ENCODE assay signal across 16 cellular contexts in the genomic region with DNA sequence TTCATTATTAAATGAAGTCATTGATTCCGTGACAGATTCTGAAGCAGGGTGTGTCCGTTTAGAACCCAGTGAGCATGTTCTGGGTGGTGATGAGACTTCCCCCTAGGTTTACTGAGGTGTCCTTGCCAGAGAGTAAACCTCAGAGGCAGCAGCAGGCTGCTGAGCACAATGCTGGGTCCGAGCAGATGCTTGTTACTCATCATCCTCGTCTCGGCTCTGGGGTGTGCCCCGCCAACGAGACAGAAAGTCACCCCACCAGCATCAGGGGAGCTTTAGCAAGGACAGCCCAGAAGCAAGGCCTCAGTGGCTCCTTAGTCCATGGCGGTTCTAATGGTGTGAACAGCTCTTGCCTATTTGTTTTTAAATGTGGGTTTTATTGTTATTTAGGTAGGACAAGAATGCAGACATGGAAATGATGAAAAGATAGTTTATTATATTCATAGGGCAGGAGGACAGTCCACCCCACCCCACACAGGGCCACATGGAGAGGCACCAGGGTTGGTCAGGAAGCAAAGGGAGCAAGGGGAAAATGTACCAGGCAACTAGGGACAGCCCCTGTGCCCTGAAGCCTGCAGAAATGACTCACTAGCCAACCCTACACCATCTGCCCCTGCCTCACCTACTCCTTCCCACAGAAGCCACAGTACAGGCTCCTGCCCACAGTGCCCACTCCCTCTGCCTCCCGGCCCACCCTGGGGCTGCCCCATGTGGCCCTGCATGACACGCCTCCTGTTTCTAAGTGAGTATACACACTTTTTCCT. TPM values are rescaled to one million over a fixed set of nuclear protein-coding genes. Genes with fewer than 3 reads are reported as not detected.
DNase-seq lines count a peak whose midpoint lies in the region; ATAC-seq, FAIRE-seq and TF ChIP-seq lines count a peak whose summit lies in the region.
"Not testable (repeated sequence)": the region's sequence is repeated elsewhere in the genome, so short reads cannot be mapped to it uniquely, and the experiment has no call there.
"Had no signal": no experiment of that assay in that cellular context is flagged by ENCODE, and none has a peak within 500 bp of the region (broad histone marks: within the 10 kb centered on the region; RNA-seq: fewer than 3 reads in every experiment).

No MANE protein-coding gene starts in this region.

- POLR2A ChIA-PET in activated CD8-positive, alpha-beta T cell treated with anti-CD3 and anti-CD28 coated beads for 36 hours (lab: Charles Lee); K562 (lab: Yijun Ruan, JAX): not testable (repeated sequence)

- not testable (repeated sequence) for FAIRE-seq in K562 (lab: Jason Lieb, UNC)

- DNase-seq in activated CD8-positive, alpha-beta T cell treated with anti-CD3 and anti-CD28 coated beads for 36 hours, result peak; percentile 42
- DNase-seq in K562 (ENCODE audit: extremely low read depth in 1 of 4, low spot score in 3 of 4), result not testable (repeated sequence)
- DNase-seq in spleen (peak; percentile 38), upper lobe of right lung (peak; percentile 19)

- not testable (repeated sequence) for H2AFZ ChIP-seq in K562 (ENCODE audit: low read depth, low read length)

- CTCF ChIA-PET in activated CD8-positive, alpha-beta T cell treated with anti-CD3 and anti-CD28 coated beads for 36 hours (lab: Charles Lee); K562 (lab: Yijun Ruan, JAX; ENCODE audit: low intra/inter-chr PET ratio): not testable (repeated sequence)

- H3K9ac ChIP-seq in K562 (ENCODE audit: insufficient read depth in 1 of 2, low read depth in 2 of 2, low read length in 2 of 2), result not testable (repeated sequence)

- not testable (repeated sequence) for H3K9me3 ChIP-seq in K562 (replicated peaks; ENCODE audit: control insufficient read depth, insufficient read depth, low read depth, low read length); spleen; upper lobe of right lung

- ATAC-seq in GM18907 (IDR thresholded peaks at IDR 0.05; ENCODE audit: unreplicated experiment) (peak; percentile 96), GM21576 (IDR thresholded peaks at IDR 0.05; ENCODE audit: unreplicated experiment) (peak; percentile 69), HG02943 (IDR thresholded peaks at IDR 0.05; ENCODE audit: low read depth, unreplicated experiment) (peak; percentile 75), HG03457 (IDR thresholded peaks at IDR 0.05; ENCODE audit: unreplicated experiment) (peak; percentile 69), K562 (peak; percentile 18; the same call in 1 of the 3 replicates)
- ATAC-seq in activated CD8-positive, alpha-beta T cell treated with anti-CD3 and anti-CD28 coated beads for 36 hours, result peak; percentile 94
- not testable (repeated sequence) for ATAC-seq in upper lobe of right lung

- not testable (repeated sequence) for H3K4me3 Mint-ChIP-seq in activated CD8-positive, alpha-beta T cell treated with anti-CD3 and anti-CD28 coated beads for 36 hours

- H3K36me3 Mint-ChIP-seq in activated CD8-positive, alpha-beta T cell treated with anti-CD3 and anti-CD28 coated beads for 36 hours (ENCODE audit: low read depth), result not testable (repeated sequence)

- H4K20me1 ChIP-seq in K562 (replicated peaks; ENCODE audit: control insufficient read depth, insufficient read depth, low read length), result not testable (repeated sequence)

- not testable (repeated sequence) for H3K27me3 ChIP-seq in K562 (ENCODE audit: control insufficient read depth in 2 of 2, insufficient read depth in 2 of 2, low read length in 2 of 2); spleen (replicated peaks in 1 of 7); upper lobe of right lung

- H3K27me3 Mint-ChIP-seq in activated CD8-positive, alpha-beta T cell treated with anti-CD3 and anti-CD28 coated beads for 36 hours, result not testable (repeated sequence)

- TF ChIP-seq EP300 in K562 (IDR thresholded peaks at IDR 0.05; ENCODE audit: low read length), result not testable (repeated sequence)

- not testable (repeated sequence) for H3K4me1 Mint-ChIP-seq in activated CD8-positive, alpha-beta T cell treated with anti-CD3 and anti-CD28 coated beads for 36 hours (ENCODE audit: low read depth)

- TF ChIP-seq POLR2A in K562 (conservative IDR thresholded peaks at IDR 0.05); spleen (IDR thresholded peaks at IDR 0.05): not testable (repeated sequence)

- H3K36me3 ChIP-seq in K562 (ENCODE audit: control insufficient read depth, insufficient read depth, low read length); spleen; upper lobe of right lung: not testable (repeated sequence)

- H3K27ac Mint-ChIP-seq in activated CD8-positive, alpha-beta T cell treated with anti-CD3 and anti-CD28 coated beads for 36 hours, result peak overlapping the region; percentile 46

- H3K9me3 Mint-ChIP-seq in activated CD8-positive, alpha-beta T cell treated with anti-CD3 and anti-CD28 coated beads for 36 hours, result not testable (repeated sequence)

- not testable (repeated sequence) for H3K9me1 ChIP-seq in K562 (ENCODE audit: control insufficient read depth, insufficient read depth, low read length)

- intact Hi-C loops in activated CD8-positive, alpha-beta T cell treated with anti-CD3 and anti-CD28 coated beads for 36 hours (cut with micrococcal nuclease); K562 (cut with micrococcal nuclease); spleen (cut with DNase I; ENCODE audit: low total_unique reads); upper lobe of right lung (cut with DNase I): not testable (repeated sequence)

- not testable (repeated sequence) for H3K27ac ChIP-seq in K562 (ENCODE audit: extremely low read depth, low read depth, low read length); spleen; upper lobe of right lung

- not testable (repeated sequence) for TF ChIP-seq CTCF in activated CD8-positive, alpha-beta T cell treated with anti-CD3 and anti-CD28 coated beads for 36 hours (IDR thresholded peaks at IDR 0.05); K562 (IDR thresholded peaks at IDR 0.05 in 2 of 3, conservative IDR thresholded peaks at IDR 0.05 in 1 of 3; ENCODE audit: insufficient read depth in 2 of 3, low read depth in 1 of 3, low read length in 3 of 3); spleen (IDR thresholded peaks at IDR 0.05 in 8 of 11, conservative IDR thresholded peaks at IDR 0.05 in 3 of 11); upper lobe of right lung (IDR thresholded peaks at IDR 0.05)

- no CpG with 5 or more reads among the region's 10 CpGs for WGBS in K562 (ENCODE audit: insufficient coverage, low coverage, missing lambda C conversion rate)
- WGBS in spleen, 5 donors, result 83 to 88% methylated on average over 2 to 3 of the region's 10 CpGs; no CpG with 5 or more reads in 3 of the 5 donors

- H3K4me2 ChIP-seq in K562 (ENCODE audit: insufficient read depth, low read length), result not testable (repeated sequence)

- H3K4me3 ChIP-seq in K562, spleen, upper lobe of right lung: not testable (repeated sequence)

- TF ChIP-seq RAD21 in K562 (CRISPR knock-in tag; conservative IDR thresholded peaks at IDR 0.05 in 1 of 2, IDR thresholded peaks at IDR 0.05 in 1 of 2), result not testable (repeated sequence)

- H3K79me2 ChIP-seq in K562 (ENCODE audit: control insufficient read depth, insufficient read depth, low read length), result not testable (repeated sequence)

- not testable (repeated sequence) for H3K4me1 ChIP-seq in K562 (replicated peaks in 1 of 2; ENCODE audit: control insufficient read depth in 2 of 2, insufficient read depth in 2 of 2, low read length in 2 of 2); spleen; upper lobe of right lung

- in situ Hi-C loops in K562 (cut with MboI), result loop anchor here (5.0 to 25.0 kb wide), 2 partner anchors 57 to 202 kb away; no protein-coding TSS in a partner anchor

- BruUV-seq in K562 (replicated peaks; lab: Mats Ljungman, UMichigan), result not testable (repeated sequence)

RNA-seq across cellular contexts. Expression of gene CFC1, which starts 10.5 kb away (rescaled TPM):
- not detected for total RNA-seq in activated CD8-positive, alpha-beta T cell treated with anti-CD3 and anti-CD28 coated beads for 36 hours
- not detected in 2 replicates for total RNA-seq in K562 (2011; cell fraction: chromatin; rRNA removed; ENCODE audit: low replicate concordance)
- not detected in 2 replicates for total RNA-seq in K562 (2011; cell fraction: nucleolus; rRNA removed)
- total RNA-seq in K562 (2011; cell fraction: nucleoplasm; rRNA removed), result not detected in 2 replicates
- not detected in 2 replicates for total RNA-seq in K562 (2014; rRNA removed)
- total RNA-seq in K562 (2014; rRNA removed; fragmentation: Illumina TruSeq; extraction: Trizol), result not detected in 2 replicates
- not detected in 2 replicates for total RNA-seq in K562 (2015; rRNA removed; fragmentation: Illumina TruSeq; extraction: Trizol)
- total RNA-seq in K562 (2021), result not detected in 2 replicates
- polyA plus RNA-seq in K562 (2011; rRNA removed), result not detected in 2 replicates
- polyA plus RNA-seq in K562 (2011; cell fraction: cytosol; rRNA removed), result not detected in 2 replicates
- not detected in 2 replicates for polyA plus RNA-seq in K562 (2011; cell fraction: nucleus; rRNA removed)
- not detected in 2 replicates for polyA plus RNA-seq in K562 (2012)
- polyA plus RNA-seq in K562 (2014; fragmentation: Illumina TruSeq; extraction: Trizol), result not detected in 2 replicates
- not detected for polyA plus RNA-seq in K562 (2014; fragmentation: Nextera tagmentation; extraction: Ambion mirVana)
- not detected in 2 replicates for polyA plus RNA-seq in K562 (2014; rRNA removed)
- not detected in 2 replicates for polyA minus RNA-seq in K562 (2011; rRNA and poly(A)+ RNA removed)
- polyA minus RNA-seq in K562 (2011; cell fraction: cytosol; rRNA and poly(A)+ RNA removed), result not detected in 2 replicates
- not detected in 2 replicates for polyA minus RNA-seq in K562 (2011; cell fraction: nucleus; rRNA and poly(A)+ RNA removed)
- not detected for total RNA-seq in spleen
- under 1 TPM in 1 of 3 donors, not detected in 2; 0.11 TPM for polyA plus RNA-seq in spleen
- total RNA-seq in upper lobe of right lung, result 0.38 TPM
- total RNA-seq: epithelial cell of proximal tubule; G401; left lung; mucosa of gallbladder; occipital lobe; right lobe of liver; T-helper 1 cell treated with Interleukin-12 subunit alpha and Interleukin-12 subunit beta and Interleukin-4 antibody, amounts not matched to agents 30 ng/mL and 1 ng/mL, for 36 hours; ureter had no signal

RNA-seq across cellular contexts. Expression of gene POTEJ, which starts 22.4 kb away (rescaled TPM):
- total RNA-seq in activated CD8-positive, alpha-beta T cell treated with anti-CD3 and anti-CD28 coated beads for 36 hours, result not detected
- 0.30 TPM in 1 of 2 replicates, not detected in the other for total RNA-seq in K562 (2011; cell fraction: chromatin; rRNA removed; ENCODE audit: low replicate concordance)
- not detected in 2 replicates for total RNA-seq in K562 (2011; cell fraction: nucleolus; rRNA removed)
- not detected in 2 replicates for total RNA-seq in K562 (2011; cell fraction: nucleoplasm; rRNA removed)
- total RNA-seq in K562 (2014; rRNA removed) (not detected in 2 replicates), K562 (2014; rRNA removed; fragmentation: Illumina TruSeq; extraction: Trizol) (not detected in 2 replicates), K562 (2015; rRNA removed; fragmentation: Illumina TruSeq; extraction: Trizol) (not detected in 2 replicates), K562 (2021) (not detected in 2 replicates), spleen (not detected), upper lobe of right lung (not detected)
- polyA plus RNA-seq in K562 (2011; rRNA removed) (not detected in 2 replicates), K562 (2014; fragmentation: Illumina TruSeq; extraction: Trizol) (not detected in 2 replicates), K562 (2014; fragmentation: Nextera tagmentation; extraction: Ambion mirVana) (not detected), K562 (2014; rRNA removed) (not detected in 2 replicates), spleen (not detected)
- polyA plus RNA-seq in K562 (2011; cell fraction: cytosol; rRNA removed), result not detected in 2 replicates
- not detected in 2 replicates for polyA plus RNA-seq in K562 (2011; cell fraction: nucleus; rRNA removed)
- polyA plus RNA-seq in K562 (2012), result not detected in 2 replicates
- not detected in 2 replicates for polyA minus RNA-seq in K562 (2011; rRNA and poly(A)+ RNA removed)
- not detected in 2 replicates for polyA minus RNA-seq in K562 (2011; cell fraction: cytosol; rRNA and poly(A)+ RNA removed)
- polyA minus RNA-seq in K562 (2011; cell fraction: nucleus; rRNA and poly(A)+ RNA removed), result not detected in 2 replicates
- total RNA-seq: epithelial cell of proximal tubule; G401; left lung; mucosa of gallbladder; occipital lobe; right lobe of liver; T-helper 1 cell treated with Interleukin-12 subunit alpha and Interleukin-12 subunit beta and Interleukin-4 antibody, amounts not matched to agents 30 ng/mL and 1 ng/mL, for 36 hours; ureter had no signal
